ENCODE assay signal across 2 cellular contexts in genomic region chr2:29578084-29578598, GRCh38.
TF ChIP-seq lines count a peak whose summit lies in the region.

No MANE protein-coding gene starts in this region.

TF ChIP-seq in GM23338, 12 proteins besides CTCF, POLR2A, EP300 and RAD21 (continued from another document):
- TF ChIP-seq ZNF462 (CRISPR knock-in tag; IDR thresholded peaks at IDR 0.05) (no peak), ETS1 (IDR thresholded peaks at IDR 0.05) (no peak), POLR2AphosphoS5 (IDR thresholded peaks at IDR 0.05; ENCODE audit: low read depth) (no peak), JUNB (IDR thresholded peaks at IDR 0.05; ENCODE audit: unreplicated experiment) (no peak), STAT1 (IDR thresholded peaks at IDR 0.05; ENCODE audit: unreplicated experiment) (no peak), EZH2 (IDR thresholded peaks at IDR 0.05; ENCODE audit: low read depth, unreplicated experiment) (no peak), EZH2phosphoT487 (IDR thresholded peaks at IDR 0.05; ENCODE audit: unreplicated experiment) (no peak), ZNF114 (CRISPR knock-in tag; IDR thresholded peaks at IDR 0.05) (no peak), CREB1 (CRISPR knock-in tag; IDR thresholded peaks at IDR 0.05; ENCODE audit: low read depth) (no peak)
TF ChIP-seq in GM23338: peak in this region for 0.

TF ChIP-seq in WTC11, 78 proteins besides CTCF, POLR2A, EP300 and RAD21 (continued from another document):
- no peak for TF ChIP-seq PREB (CRISPR knock-in tag; IDR thresholded peaks at IDR 0.05; ENCODE audit: borderline replicate concordance)
- no peak for TF ChIP-seq ZNF232 (CRISPR knock-in tag; IDR thresholded peaks at IDR 0.05)
- no peak for TF ChIP-seq ZNF425 (CRISPR knock-in tag; conservative IDR thresholded peaks at IDR 0.05)
TF ChIP-seq in WTC11: peak in this region for 0.
